ENCODE assay signal across 1 cellular context in genomic region chr5:151250346-151251000, GRCh38.
TF ChIP-seq lines count a peak whose summit lies in the region.

No MANE protein-coding gene starts in this region.

TF ChIP-seq in K562, 482 proteins besides CTCF, POLR2A, EP300 and RAD21:
- 0 out of 2 replicates have a peak, but pooled peaks have one; percentile 23 for TF ChIP-seq LARP7 (IDR thresholded peaks at IDR 0.05)
- TF ChIP-seq ZFX (CRISPR knock-in tag; IDR thresholded peaks at IDR 0.05): peak; percentile 21; the same call in 1 of the 2 replicates
- no peak for TF ChIP-seq POLR2G (IDR thresholded peaks at IDR 0.05; ENCODE audit: low read depth, low read length)
- no peak for TF ChIP-seq ZFPM2 (CRISPR knock-in tag; IDR thresholded peaks at IDR 0.05)
- TF ChIP-seq FOS (IDR thresholded peaks at IDR 0.05; ENCODE audit: extremely low read depth, insufficient read length): no peak
- no peak for TF ChIP-seq ZBTB8A (IDR thresholded peaks at IDR 0.05; ENCODE audit: partially characterized antibody)
- TF ChIP-seq, protein P1, sequence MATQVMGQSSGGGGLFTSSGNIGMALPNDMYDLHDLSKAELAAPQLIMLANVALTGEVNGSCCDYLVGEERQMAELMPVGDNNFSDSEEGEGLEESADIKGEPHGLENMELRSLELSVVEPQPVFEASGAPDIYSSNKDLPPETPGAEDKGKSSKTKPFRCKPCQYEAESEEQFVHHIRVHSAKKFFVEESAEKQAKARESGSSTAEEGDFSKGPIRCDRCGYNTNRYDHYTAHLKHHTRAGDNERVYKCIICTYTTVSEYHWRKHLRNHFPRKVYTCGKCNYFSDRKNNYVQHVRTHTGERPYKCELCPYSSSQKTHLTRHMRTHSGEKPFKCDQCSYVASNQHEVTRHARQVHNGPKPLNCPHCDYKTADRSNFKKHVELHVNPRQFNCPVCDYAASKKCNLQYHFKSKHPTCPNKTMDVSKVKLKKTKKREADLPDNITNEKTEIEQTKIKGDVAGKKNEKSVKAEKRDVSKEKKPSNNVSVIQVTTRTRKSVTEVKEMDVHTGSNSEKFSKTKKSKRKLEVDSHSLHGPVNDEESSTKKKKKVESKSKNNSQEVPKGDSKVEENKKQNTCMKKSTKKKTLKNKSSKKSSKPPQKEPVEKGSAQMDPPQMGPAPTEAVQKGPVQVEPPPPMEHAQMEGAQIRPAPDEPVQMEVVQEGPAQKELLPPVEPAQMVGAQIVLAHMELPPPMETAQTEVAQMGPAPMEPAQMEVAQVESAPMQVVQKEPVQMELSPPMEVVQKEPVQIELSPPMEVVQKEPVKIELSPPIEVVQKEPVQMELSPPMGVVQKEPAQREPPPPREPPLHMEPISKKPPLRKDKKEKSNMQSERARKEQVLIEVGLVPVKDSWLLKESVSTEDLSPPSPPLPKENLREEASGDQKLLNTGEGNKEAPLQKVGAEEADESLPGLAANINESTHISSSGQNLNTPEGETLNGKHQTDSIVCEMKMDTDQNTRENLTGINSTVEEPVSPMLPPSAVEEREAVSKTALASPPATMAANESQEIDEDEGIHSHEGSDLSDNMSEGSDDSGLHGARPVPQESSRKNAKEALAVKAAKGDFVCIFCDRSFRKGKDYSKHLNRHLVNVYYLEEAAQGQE (CRISPR knock-in tag; IDR thresholded peaks at IDR 0.05; ENCODE audit: low read depth): 0 out of 2 replicates have a peak, but pooled peaks have one; percentile 55
- TF ChIP-seq, protein P2, sequence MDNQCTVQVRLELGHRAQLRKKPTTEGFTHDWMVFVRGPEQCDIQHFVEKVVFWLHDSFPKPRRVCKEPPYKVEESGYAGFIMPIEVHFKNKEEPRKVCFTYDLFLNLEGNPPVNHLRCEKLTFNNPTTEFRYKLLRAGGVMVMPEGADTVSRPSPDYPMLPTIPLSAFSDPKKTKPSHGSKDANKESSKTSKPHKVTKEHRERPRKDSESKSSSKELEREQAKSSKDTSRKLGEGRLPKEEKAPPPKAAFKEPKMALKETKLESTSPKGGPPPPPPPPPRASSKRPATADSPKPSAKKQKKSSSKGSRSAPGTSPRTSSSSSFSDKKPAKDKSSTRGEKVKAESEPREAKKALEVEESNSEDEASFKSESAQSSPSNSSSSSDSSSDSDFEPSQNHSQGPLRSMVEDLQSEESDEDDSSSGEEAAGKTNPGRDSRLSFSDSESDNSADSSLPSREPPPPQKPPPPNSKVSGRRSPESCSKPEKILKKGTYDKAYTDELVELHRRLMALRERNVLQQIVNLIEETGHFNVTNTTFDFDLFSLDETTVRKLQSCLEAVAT (IDR thresholded peaks at IDR 0.05): peak in 1 of 2 experiments; percentile 45; a peak in 1 of 4 replicates
- TF ChIP-seq HNRNPH1 (optimal IDR thresholded peaks at IDR 0.05; ENCODE audit: low read depth, low read length): no peak
- no peak for TF ChIP-seq HNRNPL (IDR thresholded peaks at IDR 0.05; ENCODE audit: low read depth, low read length)
- peak; percentile 79 for TF ChIP-seq ZNF512 (tag; IDR thresholded peaks at IDR 0.05)
- TF ChIP-seq SP1 (CRISPR knock-in tag; IDR thresholded peaks at IDR 0.05): no peak
- TF ChIP-seq, protein P3, sequence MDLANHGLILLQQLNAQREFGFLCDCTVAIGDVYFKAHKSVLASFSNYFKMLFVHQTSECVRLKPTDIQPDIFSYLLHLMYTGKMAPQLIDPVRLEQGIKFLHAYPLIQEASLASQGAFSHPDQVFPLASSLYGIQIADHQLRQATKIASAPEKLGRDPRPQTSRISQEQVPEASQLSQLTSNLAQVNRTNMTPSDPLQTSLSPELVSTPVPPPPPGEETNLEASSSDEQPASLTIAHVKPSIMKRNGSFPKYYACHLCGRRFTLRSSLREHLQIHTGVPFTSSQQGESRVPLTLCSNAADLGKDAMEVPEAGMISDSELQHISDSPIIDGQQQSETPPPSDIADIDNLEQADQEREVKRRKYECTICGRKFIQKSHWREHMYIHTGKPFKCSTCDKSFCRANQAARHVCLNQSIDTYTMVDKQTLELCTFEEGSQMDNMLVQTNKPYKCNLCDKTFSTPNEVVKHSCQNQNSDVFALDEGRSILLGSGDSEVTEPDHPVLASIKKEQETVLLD (IDR thresholded peaks at IDR 0.05): 0 out of 2 replicates have a peak, but pooled peaks have one; percentile 19
- TF ChIP-seq TFAP4 (CRISPR knock-in tag; IDR thresholded peaks at IDR 0.05; ENCODE audit: borderline replicate concordance): no peak
- no peak for TF ChIP-seq POU5F1 (IDR thresholded peaks at IDR 0.05; ENCODE audit: borderline replicate concordance, low read depth, low read length, partially characterized antibody)
- TF ChIP-seq ZNF668 (CRISPR knock-in tag; IDR thresholded peaks at IDR 0.05): no peak
- TF ChIP-seq KDM2B (CRISPR knock-in tag; IDR thresholded peaks at IDR 0.05): no peak
- no peak for TF ChIP-seq KDM1A (IDR thresholded peaks at IDR 0.05)
- no peak for TF ChIP-seq FOXM1 (IDR thresholded peaks at IDR 0.05; ENCODE audit: low read depth)
- no peak for TF ChIP-seq FOXM1 (CRISPR knock-in tag; IDR thresholded peaks at IDR 0.05; ENCODE audit: low read depth)
- TF ChIP-seq, protein P4, sequence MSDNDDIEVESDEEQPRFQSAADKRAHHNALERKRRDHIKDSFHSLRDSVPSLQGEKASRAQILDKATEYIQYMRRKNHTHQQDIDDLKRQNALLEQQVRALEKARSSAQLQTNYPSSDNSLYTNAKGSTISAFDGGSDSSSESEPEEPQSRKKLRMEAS (CRISPR knock-in tag; IDR thresholded peaks at IDR 0.05): no peak
- TF ChIP-seq SMARCA4 (IDR thresholded peaks at IDR 0.05): 0 out of 2 replicates have a peak, but pooled peaks have one; percentile 11
- peak; percentile 14; the same call in 1 of the 2 replicates for TF ChIP-seq EHMT2 (IDR thresholded peaks at IDR 0.05)
- TF ChIP-seq SPI1 (IDR thresholded peaks at IDR 0.05; ENCODE audit: borderline replicate concordance, low read depth, low read length): no peak
- no peak for TF ChIP-seq ZNF384 (IDR thresholded peaks at IDR 0.05; ENCODE audit: low read depth, low read length)
- TF ChIP-seq CGGBP1 (CRISPR knock-in tag; IDR thresholded peaks at IDR 0.05): no peak
- TF ChIP-seq ZNF41 (CRISPR knock-in tag; conservative IDR thresholded peaks at IDR 0.05): no peak
- peak in 1 of 2 experiments; percentile 42; a peak in 1 of 4 replicates for TF ChIP-seq FOXK2 (conservative IDR thresholded peaks at IDR 0.05 in 1 of 2, IDR thresholded peaks at IDR 0.05 in 1 of 2; ENCODE audit: low read depth in 2 of 2)
- no peak for TF ChIP-seq NFYB (IDR thresholded peaks at IDR 0.05; ENCODE audit: extremely low read depth, insufficient read length)
